7 cellular contexts compared by ENCODE assay signal in genomic region chr22:21416375-21416774, GRCh38. TPM values are rescaled to one million over a fixed set of nuclear protein-coding genes. Genes with fewer than 3 reads are reported as not detected.
DNase-seq lines count a peak whose midpoint lies in the region; ATAC-seq and TF ChIP-seq lines count a peak whose summit lies in the region.
"Not testable (repeated sequence)": the region's sequence is repeated elsewhere in the genome, so short reads cannot be mapped to it uniquely, and the experiment has no call there.

No MANE protein-coding gene starts in this region.

- not testable (repeated sequence) for H3K9me3 Mint-ChIP-seq in activated T-cell treated with anti-CD3 and anti-CD28 coated beads, Interleukin-2, amount 50 U/mL, for 24 hours; neural crest cell

- peak; percentile 1 for DNase-seq in BE2C
- DNase-seq in activated T-cell treated with anti-CD3 and anti-CD28 coated beads, Interleukin-2, amount 50 U/mL, for 24 hours = peak; percentile 39
- not testable (repeated sequence) for DNase-seq in left cardiac atrium, left lung
- peak; percentile 18 for DNase-seq in neural crest cell (ENCODE audit: low read depth, low spot score)
- peak in 1 of 2 donors; percentile 8 for DNase-seq in psoas muscle

- ATAC-seq in left cardiac atrium (peak; percentile 18 to 21), left lung (peak; percentile 2), psoas muscle (peak; percentile 3 to 32 (median 16))

- not testable (repeated sequence) for H3K27ac ChIP-seq in HUES64 (ENCODE audit: low read depth, low read length); left lung; psoas muscle

- H3K4me3 Mint-ChIP-seq in activated T-cell treated with anti-CD3 and anti-CD28 coated beads, Interleukin-2, amount 50 U/mL, for 24 hours; neural crest cell: not testable (repeated sequence)

- H3K9me3 ChIP-seq in BE2C; HUES64 (ENCODE audit: insufficient read depth, low read depth, low read length); left lung; psoas muscle: not testable (repeated sequence)

- not testable (repeated sequence) for H3K27ac Mint-ChIP-seq in activated T-cell treated with anti-CD3 and anti-CD28 coated beads, Interleukin-2, amount 50 U/mL, for 24 hours; neural crest cell (ENCODE audit: unreplicated experiment)

- H3K36me3 ChIP-seq in BE2C; HUES64 (ENCODE audit: insufficient read depth, low read length); left lung; psoas muscle (ENCODE audit: insufficient read depth in 1 of 2, low read depth in 1 of 2): not testable (repeated sequence)

- H3K27me3 ChIP-seq in BE2C; HUES64 (ENCODE audit: insufficient read depth, low read length); left lung; psoas muscle (ENCODE audit: insufficient read depth in 3 of 3, low read length in 2 of 3): not testable (repeated sequence)

- not testable (repeated sequence) for H3K4me3 ChIP-seq in BE2C (ENCODE audit: low read depth, low read length); left lung; psoas muscle
- H3K4me3 ChIP-seq in HUES64 (ENCODE audit: low read length) = 0 out of 2 replicates have a peak overlapping the region, but pooled peaks have one; percentile 26

- not testable (repeated sequence) for TF ChIP-seq CTCF in BE2C (IDR thresholded peaks at IDR 0.05; ENCODE audit: low read depth, low read length); left lung (IDR thresholded peaks at IDR 0.05); neural crest cell (conservative IDR thresholded peaks at IDR 0.05); psoas muscle (IDR thresholded peaks at IDR 0.05)

- WGBS in HUES64 = 20% methylated on average over 3 of the region's 25 CpGs
- WGBS in psoas muscle, 3 donors = 21 to 30% (median 23%) methylated on average over 4 to 7 of the region's 25 CpGs

- H3K27me3 Mint-ChIP-seq in activated T-cell treated with anti-CD3 and anti-CD28 coated beads, Interleukin-2, amount 50 U/mL, for 24 hours; neural crest cell (ENCODE audit: low read depth): not testable (repeated sequence)

- intact Hi-C loops in left cardiac atrium (cut with DNase I); left lung (cut with DNase I); psoas muscle (cut with DNase I): not testable (repeated sequence)

- H3K36me3 Mint-ChIP-seq in activated T-cell treated with anti-CD3 and anti-CD28 coated beads, Interleukin-2, amount 50 U/mL, for 24 hours (ENCODE audit: low read depth); neural crest cell (ENCODE audit: low read depth): not testable (repeated sequence)

- not testable (repeated sequence) for H3K4me1 ChIP-seq in BE2C; HUES64 (ENCODE audit: insufficient read depth, low read length); left lung; psoas muscle

- not testable (repeated sequence) for H3K9ac ChIP-seq in HUES64 (ENCODE audit: low read depth, low read length)

- not testable (repeated sequence) for H3K4me1 Mint-ChIP-seq in activated T-cell treated with anti-CD3 and anti-CD28 coated beads, Interleukin-2, amount 50 U/mL, for 24 hours (ENCODE audit: low read depth); neural crest cell

RNA-seq across cellular contexts. Expression of gene HIC2, which starts 0.8 kb away (rescaled TPM):
- polyA plus RNA-seq in BE2C (2012; ENCODE audit: insufficient read depth, insufficient read length, low read depth) = 22.8 TPM
- 14.1 TPM for polyA plus RNA-seq in HUES64 (2013, experiment 1 of 2)
- 17.1 TPM for polyA plus RNA-seq in HUES64 (2013, experiment 2 of 2)
- total RNA-seq in left cardiac atrium (1 to 10 TPM; 1.6 to 2.8 TPM), left lung (1 to 10 TPM; 3.4 to 4.1 TPM), neural crest cell (44.2 and 44.3 TPM in 2 replicates), psoas muscle (1 to 10 TPM; 1.8 to 3.2 (median 2.3) TPM)
- 1 to 10 TPM in 2 of 3 donors, under 1 TPM in 1; 0.94 to 2.2 (median 1.2) TPM for polyA plus RNA-seq in psoas muscle

RNA-seq across cellular contexts. Expression of gene RIMBP3B, which starts 32.8 kb away (rescaled TPM):
- polyA plus RNA-seq in BE2C (2012; ENCODE audit: insufficient read depth, insufficient read length, low read depth) = 0.20 TPM
- 0.10 TPM for polyA plus RNA-seq in HUES64 (2013, experiment 1 of 2)
- polyA plus RNA-seq in HUES64 (2013, experiment 2 of 2) = 0.25 TPM
- under 1 TPM in 1 of 2 donors, not detected in 1; 0.06 TPM for total RNA-seq in left cardiac atrium
- under 1 TPM; 0.10 to 0.32 TPM for total RNA-seq in left lung
- total RNA-seq in neural crest cell = 0.63 and 0.68 TPM in 2 replicates
- under 1 TPM in 1 of 4 donors, not detected in 3; 0.08 TPM for total RNA-seq in psoas muscle
- polyA plus RNA-seq in psoas muscle = under 1 TPM in 1 of 3 donors, not detected in 2; 0.01 TPM

RNA-seq across cellular contexts. Expression of gene TMEM191C, which starts 50.8 kb away (rescaled TPM):
- polyA plus RNA-seq in BE2C (2012; ENCODE audit: insufficient read depth, insufficient read length, low read depth) = 2.2 TPM
- polyA plus RNA-seq in HUES64 (2013, experiment 1 of 2) = 1.7 TPM
- 1.4 TPM for polyA plus RNA-seq in HUES64 (2013, experiment 2 of 2)
- total RNA-seq in left cardiac atrium (under 1 TPM; 0.31 to 0.82 TPM), left lung (1 to 10 TPM; 1.6 to 1.8 TPM), neural crest cell (2.1 and 2.2 TPM in 2 replicates), psoas muscle (under 1 TPM in 1 of 4 donors, not detected in 3; 0.34 TPM)
- under 1 TPM; 0.01 to 0.07 (median 0.06) TPM for polyA plus RNA-seq in psoas muscle
